8 cellular contexts compared by ENCODE assay signal in genomic region chr6:73523434-73524123, GRCh38. TPM values are rescaled to one million over a fixed set of nuclear protein-coding genes. Genes with fewer than 3 reads are reported as not detected.
DNase-seq lines count a peak whose midpoint lies in the region; ATAC-seq, FAIRE-seq and TF ChIP-seq lines count a peak whose summit lies in the region.

No MANE protein-coding gene starts in this region.

- H3K4me3 Mint-ChIP-seq in Calu3 (ENCODE audit: low read depth, unreplicated experiment): peak overlapping the region; percentile 92
- peak overlapping the region; percentile 95 for H3K4me3 Mint-ChIP-seq in T-helper 2 cell treated with Interferon-gamma antibody and Interleukin-4, amounts not matched to agents 5 μg/mL and 100 μg/mL, for 36 hours

- H3K4me1 ChIP-seq in HUES6 (ENCODE audit: control insufficient read depth, insufficient read depth, low read length) (peaks cover 7% of the 10 kb centered on the region), GM12878 (ENCODE audit: control insufficient read depth, insufficient read depth, low read length) (peaks cover 6% of the 10 kb centered on the region; the same call in 1 of the 2 replicates), keratinocyte (ENCODE audit: control insufficient read depth, extremely low read depth, insufficient read depth, low read length) (peaks cover 23% of the 10 kb centered on the region)

- peak overlapping the region; percentile 99 for H3K27ac Mint-ChIP-seq in Calu3 (ENCODE audit: unreplicated experiment)
- peak overlapping the region; percentile 99 for H3K27ac Mint-ChIP-seq in T-helper 2 cell treated with Interferon-gamma antibody and Interleukin-4, amounts not matched to agents 5 μg/mL and 100 μg/mL, for 36 hours

- peak; percentile 31 for FAIRE-seq in GM12878 (lab: Jason Lieb, UNC)
- FAIRE-seq in keratinocyte (lab: Jason Lieb, UNC): no peak
- FAIRE-seq in D721Med (lab: Jason Lieb, UNC): no peak

- no peaks in the 10 kb centered on the region for H3K9me1 ChIP-seq in keratinocyte (ENCODE audit: control insufficient read depth, extremely low read depth, insufficient read depth, low read length)

- H3K36me3 Mint-ChIP-seq in Calu3 (ENCODE audit: insufficient read depth, unreplicated experiment): peaks cover 55% of the 10 kb centered on the region
- peaks cover 29% of the 10 kb centered on the region for H3K36me3 Mint-ChIP-seq in T-helper 2 cell treated with Interferon-gamma antibody and Interleukin-4, amounts not matched to agents 5 μg/mL and 100 μg/mL, for 36 hours (ENCODE audit: low read depth)

- H3K36me3 ChIP-seq in HUES6 (ENCODE audit: control insufficient read depth, insufficient read depth, low read length): peaks cover 22% of the 10 kb centered on the region
- peaks cover 2 to 5% of the 10 kb centered on the region in 2 experiments for H3K36me3 ChIP-seq in GM12878 (ENCODE audit: control insufficient read depth in 2 of 2, insufficient read depth in 2 of 2, low read length in 1 of 2)
- peaks cover 7 to 20% of the 10 kb centered on the region in 2 experiments for H3K36me3 ChIP-seq in keratinocyte (ENCODE audit: control insufficient read depth in 2 of 2, extremely low read depth in 1 of 2, insufficient read depth in 2 of 2, low read length in 2 of 2)

- TF ChIP-seq EP300 in GM12878 (IDR thresholded peaks at IDR 0.05; ENCODE audit: borderline replicate concordance in 1 of 2, control insufficient read depth in 1 of 2, low read depth in 2 of 2, low read length in 2 of 2): no peak

- H3K9ac ChIP-seq in HUES6 (ENCODE audit: low read length) (no peak overlapping the region), GM12878 (ENCODE audit: control insufficient read depth, insufficient read depth, low read length) (peak overlapping the region; percentile 79), keratinocyte (ENCODE audit: control insufficient read depth, extremely low read depth, insufficient read depth, low read length) (peak overlapping the region; percentile 96)

- peaks cover 48% of the 10 kb centered on the region for H3K79me2 ChIP-seq in GM12878 (ENCODE audit: control insufficient read depth, insufficient read depth, low read length)
- peaks cover 24% of the 10 kb centered on the region for H3K79me2 ChIP-seq in keratinocyte (ENCODE audit: control insufficient read depth, insufficient read depth, low read length)

- peak overlapping the region; percentile 51; the same call in 1 of the 2 replicates for H3K4me3 ChIP-seq in HUES6 (ENCODE audit: low read depth, low read length)
- peak overlapping the region; percentile 83 for H3K4me3 ChIP-seq in GM12878
- H3K4me3 ChIP-seq in keratinocyte (ENCODE audit: control insufficient read depth in 2 of 3, extremely low read depth in 1 of 3, insufficient read depth in 2 of 3, low read depth in 1 of 3, low read length in 3 of 3): peak overlapping the region; percentile 72 to 85 (median 80)

- dilution Hi-C loops in keratinocyte (cut with MboI; ENCODE audit: extremely low pct_ligation_motif_present, low sequenced_read_pairs): loop anchor here (25.0 kb wide), 1 partner anchor 89 kb away; no protein-coding TSS in a partner anchor

- no TSS peak for BruUV-seq in Calu3 (replicated peaks; lab: Mats Ljungman, UMichigan)
- BruUV-seq in GM12878 (replicated peaks; lab: Mats Ljungman, UMichigan): no TSS peak

- intact Hi-C loops in Calu3 (cut with micrococcal nuclease; ENCODE audit: unreplicated experiment) (loop anchor here (5.0 kb wide), 1 partner anchor 44 kb away; no protein-coding TSS in a partner anchor), GM12878 (cut with micrococcal nuclease; ENCODE audit: unreplicated experiment) (loop anchor here (1.0 to 5.0 kb wide), 5 partner anchors 37 to 1759 kb away; partner anchors contain the start of gene TMEM30A)

- peak overlapping the region; percentile 79 for H3K4me2 ChIP-seq in GM12878 (ENCODE audit: control insufficient read depth, insufficient read depth)
- H3K4me2 ChIP-seq in keratinocyte (ENCODE audit: control insufficient read depth, extremely low read depth, insufficient read depth, low read depth, low read length): peak overlapping the region; percentile 97

- H2AFZ ChIP-seq in GM12878 (ENCODE audit: control insufficient read depth, low read depth, low read length) (peak overlapping the region; percentile 96), keratinocyte (ENCODE audit: control insufficient read depth, low read length) (peak overlapping the region; percentile 94)

- CTCF ChIA-PET in Calu3 (lab: Charles Lee): interaction anchor here (1.4 kb wide), 1 partner anchor 57 kb away, joined by 4 read pairs; no protein-coding TSS in a partner anchor
- CTCF ChIA-PET in GM12878 (lab: Yijun Ruan, JAX): interaction anchor here (0.9 to 6.5 kb wide), 8 partner anchors 8 to 129 kb away, joined by 3 to 23 read pairs (median 6); partner anchors contain the start of gene MTO1

- in situ Hi-C loops in GM12878 (cut with MboI): loop anchor here (5.0 to 25.0 kb wide), 2 partner anchors 89 to 129 kb away; partner anchors contain the start of gene SLC17A5

- POLR2A ChIA-PET in GM12878 (lab: Charles Lee): interaction anchor here (0.6 to 6.8 kb wide), 13 partner anchors 10 to 130 kb away, joined by 3 to 55 read pairs (median 5); partner anchors contain the start of gene SLC17A5

- RAD21 ChIA-PET in GM12878 (lab: Charles Lee; ENCODE audit: unreplicated experiment): interaction anchor here (0.9 to 5.7 kb wide), 11 partner anchors 9 to 87 kb away, joined by 3 to 49 read pairs (median 6); partner anchors contain the start of gene MTO1

- peak; percentile 96 for TF ChIP-seq POLR2A in GM12878 (IDR thresholded peaks at IDR 0.05; ENCODE audit: low read depth, low read length)

- DNase-seq in Calu3 (peak; percentile 82), GM12878 (ENCODE audit: low read depth, low spot score) (no peak), keratinocyte (ENCODE audit: low read depth, low spot score) (no peak), D721Med (ENCODE audit: insufficient read length, low spot score) (no peak)
- peak; percentile 79 for DNase-seq in T-helper 2 cell treated with Interferon-gamma antibody and Interleukin-4, amounts not matched to agents 5 μg/mL and 100 μg/mL, for 36 hours (ENCODE audit: low spot score)
- peak; percentile 47 to 63 for DNase-seq in stimulated activated CD4-positive, alpha-beta T cell treated with anti-CD3 and anti-CD28 coated beads, Interleukin-1b, Interleukin-23, amount 100 ng/mL, for 1 hour (ENCODE audit: low read depth in 2 of 2)

- H3K27ac ChIP-seq in HUES6 (ENCODE audit: low read depth, low read length) (peak overlapping the region; percentile 65; the same call in 1 of the 2 replicates), GM12878 (ENCODE audit: control insufficient read depth, insufficient read depth) (peak overlapping the region; percentile 100), keratinocyte (ENCODE audit: control insufficient read depth, insufficient read depth, low read length) (peak overlapping the region; percentile 94)

- H3K4me1 Mint-ChIP-seq in Calu3 (ENCODE audit: low read depth, unreplicated experiment): no peaks in the 10 kb centered on the region
- peaks cover 32% of the 10 kb centered on the region for H3K4me1 Mint-ChIP-seq in T-helper 2 cell treated with Interferon-gamma antibody and Interleukin-4, amounts not matched to agents 5 μg/mL and 100 μg/mL, for 36 hours (ENCODE audit: low read depth)

- H3K9me3 ChIP-seq in HUES6 (ENCODE audit: control insufficient read depth, insufficient read depth, low read depth, low read length): no peaks in the 10 kb centered on the region
- no peaks in the 10 kb centered on the region for H3K9me3 ChIP-seq in GM12878 (replicated peaks; ENCODE audit: control insufficient read depth, insufficient read depth, low read length)
- no peaks in the 10 kb centered on the region for H3K9me3 ChIP-seq in keratinocyte (ENCODE audit: control insufficient read depth, low read depth, low read length)

- no peaks in the 10 kb centered on the region for H4K20me1 ChIP-seq in GM12878 (ENCODE audit: control insufficient read depth, insufficient read depth)
- H4K20me1 ChIP-seq in keratinocyte (ENCODE audit: control insufficient read depth, extremely low read depth, insufficient read depth, low read length): peaks cover 4% of the 10 kb centered on the region

- H3K27me3 ChIP-seq in HUES6 (ENCODE audit: control insufficient read depth, insufficient read depth, low read length) (no peaks in the 10 kb centered on the region), GM12878 (replicated peaks in 1 of 2; ENCODE audit: control insufficient read depth in 2 of 2, insufficient read depth in 2 of 2, low read length in 1 of 2) (no peaks in the 10 kb centered on the region), keratinocyte (ENCODE audit: control insufficient read depth, extremely low read depth, insufficient read depth, low read length) (no peaks in the 10 kb centered on the region)

- no peak for TF ChIP-seq RAD21 in GM12878 (IDR thresholded peaks at IDR 0.05; ENCODE audit: insufficient read depth, low read depth, low read length)

- WGBS in GM12878 (ENCODE audit: insufficient coverage, insufficient replicate concordance, low lambda C conversion rate, missing lambda C conversion rate): 0% methylated on average over 50 of the region's 50 CpGs

- peaks cover 21% of the 10 kb centered on the region for H3K27me3 Mint-ChIP-seq in Calu3 (ENCODE audit: unreplicated experiment)
- H3K27me3 Mint-ChIP-seq in T-helper 2 cell treated with Interferon-gamma antibody and Interleukin-4, amounts not matched to agents 5 μg/mL and 100 μg/mL, for 36 hours (ENCODE audit: low read depth): peaks cover 10% of the 10 kb centered on the region

- no peaks in the 10 kb centered on the region for H3K9me3 Mint-ChIP-seq in Calu3 (ENCODE audit: low read depth, unreplicated experiment)
- no peaks in the 10 kb centered on the region for H3K9me3 Mint-ChIP-seq in T-helper 2 cell treated with Interferon-gamma antibody and Interleukin-4, amounts not matched to agents 5 μg/mL and 100 μg/mL, for 36 hours

- SMC1A ChIA-PET in GM12878 (lab: Charles Lee; ENCODE audit: uncharacterized antibody, unreplicated experiment): interaction anchor here (1.5 to 5.6 kb wide), 12 partner anchors 9 to 129 kb away, joined by 4 to 43 read pairs (median 11); no protein-coding TSS in a partner anchor

- TF ChIP-seq CTCF in Calu3 (IDR thresholded peaks at IDR 0.05; ENCODE audit: unreplicated experiment) (no peak), GM12878 (IDR thresholded peaks at IDR 0.05 in 2 of 3, conservative IDR thresholded peaks at IDR 0.05 in 1 of 3; ENCODE audit: control insufficient read depth in 2 of 3, extremely low read depth in 1 of 3, insufficient read depth in 1 of 3, low read depth in 3 of 3, low read length in 3 of 3) (no peak), keratinocyte (optimal IDR thresholded peaks at IDR 0.05 in 1 of 3, IDR thresholded peaks at IDR 0.05 in 1 of 3, conservative IDR thresholded peaks at IDR 0.05 in 1 of 3; ENCODE audit: extremely low read depth in 1 of 3, insufficient read depth in 2 of 3, low read length in 3 of 3) (no peak), D721Med (IDR thresholded peaks at IDR 0.05; ENCODE audit: insufficient read depth, missing control alignments) (no peak)

- ATAC-seq in GM21381 (IDR thresholded peaks at IDR 0.05; ENCODE audit: unreplicated experiment) (peak; percentile 42), GM12878 (peak; percentile 56)

RNA-seq across cellular contexts. Expression of gene EEF1A1, which starts 2.7 kb away (rescaled TPM):
- total RNA-seq in Calu3 (2022) (5,799 and 7,052 TPM in 2 replicates), GM12878 (2014; rRNA removed) (14,131 and 16,902 TPM in 2 replicates), GM12878 (2014; rRNA removed; fragmentation: Illumina TruSeq; extraction: Trizol) (17,468 and 18,090 TPM in 2 replicates), GM12878 (2021) (14,684 and 15,216 TPM in 2 replicates)
- 2,824 and 2,968 TPM in 2 replicates for total RNA-seq in GM12878 (2013; cell fraction: nucleolus; rRNA removed)
- 27,080 TPM for polyA plus RNA-seq in GM12878 (2011; ENCODE audit: low read depth)
- polyA plus RNA-seq in GM12878 (2011; rRNA removed) (17,795 and 20,374 TPM in 2 replicates), GM12878 (2014; fragmentation: Illumina TruSeq; extraction: Trizol) (16,201 and 18,845 TPM in 2 replicates), GM12878 (2014; fragmentation: Nextera tagmentation; extraction: Ambion mirVana) (over 10,000 TPM in 1 of 2 experiments, 1,000 to 10,000 TPM in 1; 8,305 to 13,725 TPM), GM12878 (2014; rRNA removed) (12,347 and 14,133 TPM in 2 replicates), GM12878 (2016; fragmentation: Nextera tagmentation; extraction: Ambion mirVana) (1,000 to 10,000 TPM; 4,214 to 4,415 TPM), keratinocyte (9,858 to 11,226 TPM (median 10,860 TPM) in 3 replicates)
- 14,330 and 16,559 TPM in 2 replicates for polyA plus RNA-seq in GM12878 (2011; cell fraction: cytosol; rRNA removed)
- 5,187 and 6,059 TPM in 2 replicates for polyA plus RNA-seq in GM12878 (2011; cell fraction: nucleus; rRNA removed)
- 16,010 and 19,176 TPM in 2 replicates for polyA plus RNA-seq in GM12878 (2012)
- 12,533 and 15,137 TPM in 2 replicates for polyA minus RNA-seq in GM12878 (2011; rRNA and poly(A)+ RNA removed)
- polyA minus RNA-seq in GM12878 (2011; cell fraction: cytosol; rRNA and poly(A)+ RNA removed): 4,012 and 4,567 TPM in 2 replicates
- 1,103 and 1,176 TPM in 2 replicates for polyA minus RNA-seq in GM12878 (2011; cell fraction: nucleus; rRNA and poly(A)+ RNA removed)
- 6,665 TPM for polyA plus RNA-seq in keratinocyte (2011; ENCODE audit: low read depth)
- 11,685 and 14,872 TPM in 2 replicates for polyA plus RNA-seq in keratinocyte (2011; cell fraction: cytosol; rRNA removed)
- polyA plus RNA-seq in keratinocyte (2011; cell fraction: nucleus; rRNA removed): 3,107 and 3,232 TPM in 2 replicates
- 6,746 and 12,205 TPM in 2 replicates for polyA plus RNA-seq in keratinocyte (2012; ENCODE audit: low replicate concordance)
- polyA minus RNA-seq in keratinocyte: 7,780 to 11,023 TPM (median 10,902 TPM) in 3 replicates
- polyA minus RNA-seq in keratinocyte (2011; cell fraction: cytosol; rRNA and poly(A)+ RNA removed): 5,820 TPM
- 993 and 1,688 TPM in 2 replicates for polyA minus RNA-seq in keratinocyte (2011; cell fraction: nucleus; rRNA and poly(A)+ RNA removed)

Comparison
In these comparisons a context has a peak if more than half of its experiments do, and no peak if none do; other contexts are left out.
1. DNase-seq: peak in Calu3 (single experiment), T-helper 2 cell treated with Interferon-gamma antibody and Interleukin-4, amounts not matched to agents 5 μg/mL and 100 μg/mL, for 36 hours (single experiment) and stimulated activated CD4-positive, alpha-beta T cell treated with anti-CD3 and anti-CD28 coated beads, Interleukin-1b, Interleukin-23, amount 100 ng/mL, for 1 hour (2 of 2); none in GM12878 (single experiment), keratinocyte (single experiment) and D721Med (single experiment).
2. Peak in every context shown above with its lines, with median percentiles within 50 percentile points of each other: H3K27ac ChIP-seq and H3K4me3 ChIP-seq.